24 cellular contexts compared by ENCODE assay signal in genomic region chr3:109241459-109241858, GRCh38.
A peak's percentile ranks its signal among the peaks of the same experiment; 100 is the strongest.
DNase-seq lines count a peak whose midpoint lies in the region; ATAC-seq and TF ChIP-seq lines count a peak whose summit lies in the region.
"Had no signal": no experiment of that assay in that cellular context is flagged by ENCODE, and none has a peak within 500 bp of the region (broad histone marks: within the 10 kb centered on the region; RNA-seq: fewer than 3 reads in every experiment).

No MANE protein-coding gene starts in this region.

- peaks cover 8% of the 10 kb centered on the region for H3K36me3 Mint-ChIP-seq in glutamatergic neuron (ENCODE audit: unreplicated experiment)
- peaks cover 20% of the 10 kb centered on the region for H3K36me3 Mint-ChIP-seq in nephron progenitor cell (ENCODE audit: low read depth)
- H3K36me3 Mint-ChIP-seq: CD8-positive, alpha-beta T cell had no signal

- H3K27me3 Mint-ChIP-seq in glutamatergic neuron (ENCODE audit: unreplicated experiment) (no peaks in the 10 kb centered on the region), nephron progenitor cell (ENCODE audit: low read depth, poor library complexity) (peaks cover 9% of the 10 kb centered on the region)

- H3K36me3 ChIP-seq in H7 (replicated peaks; ENCODE audit: control insufficient read depth, insufficient read depth, low read length), result no peaks in the 10 kb centered on the region
- H3K36me3 ChIP-seq: SJSA1 had no signal

- H3K4me3 Mint-ChIP-seq in glutamatergic neuron (ENCODE audit: unreplicated experiment) (no peak overlapping the region), nephron progenitor cell (peak overlapping the region; percentile 18)
- H3K4me3 Mint-ChIP-seq: CD8-positive, alpha-beta T cell; H9; HFFc6 had no signal

- DNase-seq in DMS 273 (lab: John Stamatoyannopoulos, UW; ENCODE audit: unreplicated experiment) (peak; percentile 17), DMS 273 treated with DMSO at 0.1 percent for 48 hours (lab: John Stamatoyannopoulos, UW) (no peak), H7 (peak; percentile 31), glutamatergic neuron (no peak), nephron progenitor cell (no peak), DMS153 (lab: John Stamatoyannopoulos, UW) (no peak)
- DNase-seq: ACHN; C1 segment of cervical spinal cord; Calu3; CD8-positive, alpha-beta T cell; EL; H9; HFFc6; KBM-7; MM.1S; NCI-H1092; NCI-H2171; NCI-H345; NCI-H524; OCI-M1 had no signal

- no peak overlapping the region for H3K4me3 ChIP-seq in H7 (ENCODE audit: insufficient read depth, low read depth, low read length)
- H3K4me3 ChIP-seq: SJSA1 had no signal

- ATAC-seq in GM18502 (IDR thresholded peaks at IDR 0.05; ENCODE audit: poor library complexity, unreplicated experiment), result no peak
- ATAC-seq in GM18519 (IDR thresholded peaks at IDR 0.05; ENCODE audit: low FRiP score, unreplicated experiment), result no peak
- ATAC-seq: CD8-positive, alpha-beta T cell; Right ventricle myocardium inferior had no signal

- H3K27me3 ChIP-seq in H7 (ENCODE audit: control insufficient read depth, insufficient read depth, low read length), result no peaks in the 10 kb centered on the region
- H3K27me3 ChIP-seq: SJSA1 had no signal

- TF ChIP-seq CTCF in glutamatergic neuron (IDR thresholded peaks at IDR 0.05; ENCODE audit: partially characterized antibody, unreplicated experiment) (no peak), nephron progenitor cell (IDR thresholded peaks at IDR 0.05) (no peak)

- H3K9me3 Mint-ChIP-seq in glutamatergic neuron (ENCODE audit: unreplicated experiment) (peaks cover 14% of the 10 kb centered on the region), nephron progenitor cell (peaks cover 50% of the 10 kb centered on the region)
- H3K9me3 Mint-ChIP-seq: CD8-positive, alpha-beta T cell had no signal

- H3K27ac Mint-ChIP-seq in glutamatergic neuron (ENCODE audit: unreplicated experiment) (peak overlapping the region; percentile 19), nephron progenitor cell (peak overlapping the region; percentile 98)
- H3K27ac Mint-ChIP-seq: CD8-positive, alpha-beta T cell; HFFc6 had no signal

- H3K4me1 Mint-ChIP-seq in glutamatergic neuron (ENCODE audit: low read depth, unreplicated experiment), result peaks cover 10% of the 10 kb centered on the region
- H3K4me1 Mint-ChIP-seq in nephron progenitor cell, result peaks cover 23% of the 10 kb centered on the region

Comparison
In these comparisons a context has a peak if more than half of its experiments do, and no peak if none do; other contexts are left out.
1. DNase-seq: peak in DMS 273 (single experiment) and H7 (single experiment); none in DMS 273 treated with DMSO at 0.1 percent for 48 hours (single experiment), glutamatergic neuron (single experiment), nephron progenitor cell (single experiment) and DMS153 (single experiment).